10 cellular contexts compared by ENCODE assay signal in the genomic region with DNA sequence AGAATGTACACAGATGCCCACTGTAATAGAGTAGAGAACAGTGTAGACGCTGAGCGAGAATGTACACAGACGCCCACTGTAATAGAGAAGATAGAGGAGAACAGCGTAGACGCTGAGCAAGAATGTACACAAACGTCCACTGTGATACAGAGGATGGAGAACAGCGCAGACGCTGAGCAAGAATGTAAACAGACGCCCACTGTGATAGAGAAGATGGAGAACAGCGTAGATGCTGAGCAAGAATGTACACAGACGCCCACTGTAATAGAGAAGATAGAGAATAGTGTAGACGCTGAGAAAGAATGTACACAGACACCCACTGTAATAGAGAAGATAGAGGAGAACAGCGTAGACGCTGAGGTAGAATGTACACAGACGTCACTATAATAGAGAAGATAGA.
"Had no signal": no experiment of that assay in that cellular context is flagged by ENCODE, and none has a peak within 500 bp of the region (broad histone marks: within the 10 kb centered on the region; RNA-seq: fewer than 3 reads in every experiment).

No MANE protein-coding gene starts in this region.

- H3K27ac ChIP-seq: HL-60, KMS-11 had no signal

- H3K4me3 ChIP-seq: GM23338 had no signal

- DNase-seq: H9, HCEC 1CT, Kasumi-1, KBM-7 had no signal

- FAIRE-seq: H1, H54, HepG2 had no signal

- H3K9ac ChIP-seq: KMS-11 had no signal

- H2AFZ ChIP-seq: GM23338 had no signal

- H3K4me2 ChIP-seq: GM23338, KMS-11 had no signal

- ATAC-seq: GM23338, HepG2 had no signal
